Comparison of ENCODE assay signal across 8 cellular contexts in the genomic region with DNA sequence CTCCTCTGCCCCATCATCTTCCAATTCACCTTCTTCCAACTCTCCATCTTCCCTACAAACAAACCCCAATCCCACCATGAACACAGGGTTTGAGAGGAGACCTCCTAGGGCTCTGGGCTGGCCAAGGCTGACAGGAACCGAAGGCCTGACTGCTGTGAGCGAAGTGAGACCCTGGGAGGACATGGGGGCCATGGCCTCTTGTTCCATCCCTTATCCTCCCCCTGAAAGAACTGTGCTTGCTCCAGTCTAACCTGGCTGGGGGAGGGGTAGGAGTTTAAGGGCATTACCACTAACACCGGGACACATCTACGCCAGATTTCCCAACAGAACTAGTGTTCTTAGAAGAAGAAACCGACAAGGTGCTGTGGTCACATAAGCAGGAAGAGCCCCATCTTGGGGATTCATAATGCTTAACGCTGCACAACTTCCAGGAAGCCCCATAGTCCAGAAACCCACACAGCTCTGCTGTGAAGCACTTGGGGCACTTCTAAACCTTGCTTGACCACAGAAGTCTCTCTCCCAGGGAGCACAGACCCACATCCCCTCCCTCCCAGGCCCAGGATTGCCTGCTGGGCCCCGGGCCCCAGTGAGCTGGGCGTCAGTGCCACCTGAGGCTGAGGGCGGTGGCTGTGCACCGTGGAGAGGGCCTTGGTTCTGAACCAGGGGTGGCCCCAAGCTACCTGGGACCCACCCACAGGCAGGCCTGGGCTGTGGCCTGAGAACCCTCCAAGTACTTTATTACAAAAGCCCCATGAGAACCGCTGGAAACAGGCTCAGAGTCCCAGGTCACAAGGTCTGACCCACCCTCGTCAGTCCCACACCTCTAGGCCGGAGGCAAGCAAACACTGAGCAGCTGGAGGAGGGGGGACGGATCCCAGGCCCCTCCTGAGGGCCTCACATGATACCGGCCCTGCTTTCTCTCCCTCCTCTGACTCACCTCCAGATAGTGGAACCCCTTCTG. TPM values are rescaled to one million over a fixed set of nuclear protein-coding genes. Genes with fewer than 3 reads are reported as not detected.
DNase-seq lines count a peak whose midpoint lies in the region; ATAC-seq and TF ChIP-seq lines count a peak whose summit lies in the region.

No MANE protein-coding gene starts in this region.

- peaks cover 0 to 32% of the 10 kb centered on the region in 2 donors for H3K36me3 ChIP-seq in vagina

- ATAC-seq in natural killer cell: peak; percentile 66 to 68 (median 66)

- no peaks in the 10 kb centered on the region for H3K27me3 ChIP-seq in vagina

- no peaks in the 10 kb centered on the region for H3K9me3 ChIP-seq in vagina

- TF ChIP-seq CTCF in natural killer cell (IDR thresholded peaks at IDR 0.05) (no peak), vagina (IDR thresholded peaks at IDR 0.05) (no peak)

- intact Hi-C loops in natural killer cell (cut with micrococcal nuclease) (no loop called here), vagina (cut with DNase I) (no loop called here)

- H3K27me3 Mint-ChIP-seq in natural killer cell (ENCODE audit: low read depth in 2 of 2): no peaks in the 10 kb centered on the region

- peak overlapping the region; percentile 83 for H3K27ac ChIP-seq in vagina

- no peak overlapping the region for H3K4me3 ChIP-seq in vagina

- TF ChIP-seq POLR2A in vagina (IDR thresholded peaks at IDR 0.05): no peak

- peak overlapping the region; percentile 54 for H3K4me3 Mint-ChIP-seq in natural killer cell

- peak; percentile 18 for DNase-seq in stimulated activated CD4-positive, alpha-beta T cell treated with anti-CD3 and anti-CD28 coated beads, Interleukin-12 subunit alpha, Interleukin-12 subunit beta, amount 100 ng/mL, for 4 hours
- DNase-seq in stimulated activated CD4-positive, alpha-beta T cell treated with anti-CD3 and anti-CD28 coated beads, Interleukin-4, amount 100 ng/mL, for 4 hours: no peak
- DNase-seq in astrocyte of the hippocampus (ENCODE audit: low read depth, low spot score) (peak; percentile 81), natural killer cell (no peak), vagina (ENCODE audit: extremely low spot score in 2 of 2) (no peak), DMS153 (lab: John Stamatoyannopoulos, UW) (no peak), NCI-H774 (lab: John Stamatoyannopoulos, UW) (no peak), mesenteric fat pad (ENCODE audit: low spot score) (no peak)

- peak overlapping the region; percentile 80 to 96 for H3K27ac Mint-ChIP-seq in natural killer cell

- peaks cover 22 to 30% of the 10 kb centered on the region in 2 donors for H3K4me1 Mint-ChIP-seq in natural killer cell

- H3K4me1 ChIP-seq in vagina: peaks cover 58% of the 10 kb centered on the region

- no peaks in the 10 kb centered on the region for H3K36me3 Mint-ChIP-seq in natural killer cell

- no peaks in the 10 kb centered on the region for H3K9me3 Mint-ChIP-seq in natural killer cell

RNA-seq across cellular contexts. Expression of a gene that starts 18.7 kb away (rescaled TPM):
- total RNA-seq in natural killer cell (10 to 100 TPM; 71.2 to 75.3 (median 73.3) TPM), vagina (21.9 TPM), mesenteric fat pad (30.2 TPM)

RNA-seq across cellular contexts. Expression of a gene that starts 35.8 kb away (rescaled TPM):
- total RNA-seq in natural killer cell (10 to 100 TPM; 42.5 to 49.3 (median 46.0) TPM), vagina (32.7 TPM), mesenteric fat pad (59.3 TPM)

RNA-seq across cellular contexts. Expression of a gene that starts 46.4 kb away (rescaled TPM):
- total RNA-seq in natural killer cell (10 to 100 TPM; 29.1 to 35.5 (median 31.3) TPM), vagina (36.3 TPM), mesenteric fat pad (23.7 TPM)

Comparison
In these comparisons a context has a peak if more than half of its experiments do, and no peak if none do; other contexts are left out.
1. DNase-seq: peak in stimulated activated CD4-positive, alpha-beta T cell treated with anti-CD3 and anti-CD28 coated beads, Interleukin-12 subunit alpha, Interleukin-12 subunit beta, amount 100 ng/mL, for 4 hours (single experiment) and astrocyte of the hippocampus (single experiment); none in stimulated activated CD4-positive, alpha-beta T cell treated with anti-CD3 and anti-CD28 coated beads, Interleukin-4, amount 100 ng/mL, for 4 hours (0 of 2), natural killer cell (single experiment), vagina (0 of 2), DMS153 (single experiment), NCI-H774 (single experiment) and mesenteric fat pad (single experiment).